8 cellular contexts compared by ENCODE assay signal in the genomic region with DNA sequence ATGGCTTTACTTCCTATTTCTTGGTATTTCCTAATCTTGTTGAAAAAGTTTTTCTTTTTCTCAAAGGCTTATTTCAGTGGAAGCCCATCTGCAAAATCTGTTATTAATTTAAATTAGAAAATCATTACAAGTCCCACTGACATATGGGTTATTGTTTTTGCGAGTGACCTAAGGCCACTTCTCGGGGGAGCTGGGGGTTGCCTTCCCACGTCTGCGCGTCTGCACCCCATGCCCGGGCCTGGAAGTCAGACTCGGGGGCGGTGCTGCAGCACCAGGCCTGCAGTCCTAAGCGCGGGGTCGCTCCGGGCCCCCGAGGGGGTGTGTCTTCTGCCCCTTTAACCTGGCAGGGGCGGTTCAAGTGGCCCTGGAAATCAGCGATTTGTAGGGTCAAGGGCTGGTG. TPM values are rescaled to one million over a fixed set of nuclear protein-coding genes. Genes with fewer than 3 reads are reported as not detected.
DNase-seq lines count a peak whose midpoint lies in the region; ATAC-seq and TF ChIP-seq lines count a peak whose summit lies in the region.
"Not testable (repeated sequence)": the region's sequence is repeated elsewhere in the genome, so short reads cannot be mapped to it uniquely, and the experiment has no call there.

No MANE protein-coding gene starts in this region.

- H3K4me3 ChIP-seq in neural cell (ENCODE audit: low read length) (peak overlapping the region; percentile 63), suprapubic skin (peak overlapping the region; percentile 60)

- not testable (repeated sequence) for H3K27me3 Mint-ChIP-seq in activated naive CD4-positive, alpha-beta T cell treated with anti-CD3 and anti-CD28 coated beads, Interleukin-2, amount 10 ng/mL, durations not matched to agents 7 days and 5 days

- not testable (repeated sequence) for TF ChIP-seq RAD21 in neural cell (conservative IDR thresholded peaks at IDR 0.05)

- not testable (repeated sequence) for H3K4me1 ChIP-seq in ES-I3 (ENCODE audit: insufficient read depth, low read length); suprapubic skin

- not testable (repeated sequence) for H3K4me2 ChIP-seq in neural cell (ENCODE audit: low read length)

- H3K4me3 Mint-ChIP-seq in activated naive CD4-positive, alpha-beta T cell treated with anti-CD3 and anti-CD28 coated beads, Interleukin-2, amount 10 ng/mL, durations not matched to agents 7 days and 5 days, result not testable (repeated sequence)

- DNase-seq in NAMALWA (ENCODE audit: low spot score) (peak; percentile 6), fibroblast of peridontal ligament (ENCODE audit: extremely low read depth) (peak; percentile 3)
- peak; percentile 20 for DNase-seq in activated naive CD4-positive, alpha-beta T cell treated with anti-CD3 and anti-CD28 coated beads, Interleukin-2, amount 10 ng/mL, durations not matched to agents 7 days and 5 days
- not testable (repeated sequence) for DNase-seq in suprapubic skin (ENCODE audit: low spot score in 2 of 2)

- H3K27me3 ChIP-seq in neural cell (ENCODE audit: insufficient read depth, low read depth, low read length); suprapubic skin: not testable (repeated sequence)

- not testable (repeated sequence) for H3K36me3 Mint-ChIP-seq in activated naive CD4-positive, alpha-beta T cell treated with anti-CD3 and anti-CD28 coated beads, Interleukin-2, amount 10 ng/mL, durations not matched to agents 7 days and 5 days

- H3K9me2 ChIP-seq in neural cell (ENCODE audit: insufficient read depth, low read length), result not testable (repeated sequence)

- not testable (repeated sequence) for H3K9me3 ChIP-seq in ES-I3 (ENCODE audit: control insufficient read depth, insufficient read depth, low read length); neural cell (ENCODE audit: low read length); suprapubic skin

- H3K4me1 Mint-ChIP-seq in activated naive CD4-positive, alpha-beta T cell treated with anti-CD3 and anti-CD28 coated beads, Interleukin-2, amount 10 ng/mL, durations not matched to agents 7 days and 5 days, result not testable (repeated sequence)

- CTCF ChIA-PET in activated naive CD4-positive, alpha-beta T cell treated with anti-CD3 and anti-CD28 coated beads, Interleukin-2, amount 10 ng/mL, durations not matched to agents 7 days and 5 days (lab: Charles Lee), result not testable (repeated sequence)

- H3K9ac ChIP-seq in ES-I3 (ENCODE audit: low read depth, low read length), result peak overlapping the region; percentile 47; the same call in 1 of the 2 replicates
- H3K9ac ChIP-seq in neural cell (ENCODE audit: low read length), result not testable (repeated sequence)

- H4K20me1 ChIP-seq in neural cell (ENCODE audit: insufficient read depth), result not testable (repeated sequence)

- H3K79me2 ChIP-seq in neural cell (replicated peaks; ENCODE audit: insufficient read depth, low read length), result not testable (repeated sequence)

- H3K36me3 ChIP-seq in ES-I3 (ENCODE audit: insufficient read depth, low read length); neural cell (ENCODE audit: insufficient read depth, low read length); suprapubic skin: not testable (repeated sequence)

- TF ChIP-seq POLR2A in suprapubic skin (IDR thresholded peaks at IDR 0.05), result not testable (repeated sequence)

- not testable (repeated sequence) for H3K27ac Mint-ChIP-seq in activated naive CD4-positive, alpha-beta T cell treated with anti-CD3 and anti-CD28 coated beads, Interleukin-2, amount 10 ng/mL, durations not matched to agents 7 days and 5 days

- not testable (repeated sequence) for TF ChIP-seq EP300 in neural cell (conservative IDR thresholded peaks at IDR 0.05; ENCODE audit: poor library complexity, severe bottlenecking); suprapubic skin (IDR thresholded peaks at IDR 0.05)

- H3K9me3 Mint-ChIP-seq in activated naive CD4-positive, alpha-beta T cell treated with anti-CD3 and anti-CD28 coated beads, Interleukin-2, amount 10 ng/mL, durations not matched to agents 7 days and 5 days, result not testable (repeated sequence)

- ATAC-seq in GM21526 (IDR thresholded peaks at IDR 0.05; ENCODE audit: low FRiP score, unreplicated experiment) (peak; percentile 16), HG03064 (IDR thresholded peaks at IDR 0.05; ENCODE audit: low read depth, unreplicated experiment) (peak; percentile 17)

- H2AFZ ChIP-seq in neural cell (ENCODE audit: low read depth, low read length), result not testable (repeated sequence)

- not testable (repeated sequence) for H3F3A ChIP-seq in neural cell (ENCODE audit: insufficient read depth, low read length, poor library complexity, severe bottlenecking)

- 27% methylated on average over 2 of the region's 15 CpGs for WGBS in suprapubic skin

- H3K27ac ChIP-seq in neural cell (ENCODE audit: low read length); suprapubic skin: not testable (repeated sequence)

- TF ChIP-seq CTCF in neural cell (IDR thresholded peaks at IDR 0.05; ENCODE audit: poor library complexity, severe bottlenecking); suprapubic skin (IDR thresholded peaks at IDR 0.05): not testable (repeated sequence)

RNA-seq across cellular contexts. Expression of gene NBPF8, which starts 0.4 kb away (rescaled TPM):
- 44.1 and 47.4 TPM in 2 replicates for polyA plus RNA-seq in neural cell
- 17.8 and 21.4 TPM in 2 replicates for polyA minus RNA-seq in neural cell
- 10 to 100 TPM; 11.4 to 20.3 (median 12.5) TPM for total RNA-seq in suprapubic skin
